ENCODE assay signal across 19 cellular contexts in the genomic region with DNA sequence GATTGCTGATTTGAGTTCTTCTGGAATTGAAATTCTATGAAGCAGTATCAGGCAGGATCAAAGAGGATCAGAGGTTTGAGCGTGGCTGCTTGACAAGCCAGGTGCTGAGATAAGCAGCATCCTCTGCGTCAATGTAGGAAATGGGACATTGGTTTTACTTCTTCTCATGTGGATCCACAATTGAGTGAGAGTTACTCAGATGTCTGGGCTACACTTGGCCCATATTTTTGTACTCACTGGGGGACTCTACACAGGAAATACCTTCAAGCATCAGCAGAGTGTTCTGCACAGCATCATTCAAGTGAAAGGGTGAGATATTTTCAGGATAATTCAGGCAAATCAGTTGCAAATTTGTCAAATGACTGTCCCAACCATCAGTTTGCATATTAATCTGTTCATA.
"Had no signal": no experiment of that assay in that cellular context is flagged by ENCODE, and none has a peak within 500 bp of the region (broad histone marks: within the 10 kb centered on the region; RNA-seq: fewer than 3 reads in every experiment).

No MANE protein-coding gene starts in this region.

- H2AFZ ChIP-seq: neural progenitor cell had no signal

- H3K27me3 ChIP-seq: adrenal gland, gastrocnemius medialis, left lung, neural progenitor cell, ovary, sigmoid colon, stomach had no signal

- ATAC-seq: left lung had no signal

- H3K4me1 ChIP-seq: gastrocnemius medialis, left lung, neural progenitor cell had no signal

- H3K9ac ChIP-seq: neural progenitor cell had no signal

- H3K36me3 ChIP-seq: adrenal gland, gastrocnemius medialis, left lung, neural progenitor cell, ovary, sigmoid colon, stomach, thoracic aorta had no signal

- H3K4me3 Mint-ChIP-seq: neural progenitor cell had no signal

- H3K27ac ChIP-seq: adrenal gland, coronary artery, epithelial cell of prostate, left lung, neural progenitor cell, ovary, sigmoid colon, stomach, thoracic aorta, VCaP had no signal

- H3K36me3 Mint-ChIP-seq: neural progenitor cell had no signal

- H3K9me3 Mint-ChIP-seq: neural progenitor cell had no signal

- H3K4me3 ChIP-seq: adrenal gland, coronary artery, gastrocnemius medialis, left lung, neural progenitor cell, ovary, sigmoid colon, stomach, thoracic aorta had no signal

- H3K27ac Mint-ChIP-seq: neural progenitor cell had no signal

- H3K4me2 ChIP-seq: neural progenitor cell had no signal

- H3K9me3 ChIP-seq: adrenal gland, gastrocnemius medialis, left lung, ovary, sigmoid colon, stomach, thoracic aorta had no signal

- DNase-seq: activated CD4-positive, alpha-beta T cell treated with anti-CD3 and anti-CD28 coated beads for 48 hours; activated gamma-delta T cell treated with Interleukin-2 at 50 U/mL for 16 hours; activated T-cell treated with anti-CD3 and anti-CD28 coated beads, Interleukin-2, amount 50 U/mL, for 1 hour; adrenal gland; caudate nucleus; effector CD8-positive, alpha-beta T cell; gastrocnemius medialis; islet precursor cell; left lung; mesendoderm; ovary; sigmoid colon; stimulated activated CD4-positive, alpha-beta T cell treated with anti-CD3 and anti-CD28 coated beads, Interleukin-2, amount 100 ng/mL, for 24 hours; stomach had no signal
